Comparison of ENCODE assay signal across 17 cellular contexts in genomic region chr12:90331821-90332220, GRCh38.
DNase-seq lines count a peak whose midpoint lies in the region; FAIRE-seq and TF ChIP-seq lines count a peak whose summit lies in the region.
"Had no signal": no experiment of that assay in that cellular context is flagged by ENCODE, and none has a peak within 500 bp of the region (broad histone marks: within the 10 kb centered on the region; RNA-seq: fewer than 3 reads in every experiment).

No MANE protein-coding gene starts in this region.

- POLR2A ChIA-PET in endothelial cell of umbilical vein (lab: Charles Lee) = no interaction called here

- FAIRE-seq in endothelial cell of umbilical vein (lab: Jason Lieb, UNC) (no peak), HTR-8/SVneo (lab: Jason Lieb, UNC) (no peak)
- FAIRE-seq: A204.1, GM12878, GM19239, H1 had no signal

- H3K9me2 ChIP-seq in neural cell (ENCODE audit: insufficient read depth, low read length) = no peaks in the 10 kb centered on the region

- dilution Hi-C loops in endothelial cell of umbilical vein (cut with MboI; ENCODE audit: extremely low pct_ligation_motif_present, low sequenced_read_pairs) = no loop called here

- no peak overlapping the region for H3K9ac ChIP-seq in endothelial cell of umbilical vein (replicated peaks; ENCODE audit: extremely low read depth, insufficient read depth, low read length)
- no peak overlapping the region for H3K9ac ChIP-seq in neural cell (ENCODE audit: low read length)
- H3K9ac ChIP-seq: BLaER1 had no signal

- no TSS peak for BruUV-seq in endothelial cell of umbilical vein (replicated peaks; lab: Mats Ljungman, UMichigan)

- no peak for TF ChIP-seq CTCF in endothelial cell of umbilical vein (IDR thresholded peaks at IDR 0.05; ENCODE audit: extremely low read depth in 1 of 2, insufficient read depth in 1 of 2, low read depth in 1 of 2, low read length in 2 of 2)
- TF ChIP-seq CTCF in neural cell (IDR thresholded peaks at IDR 0.05; ENCODE audit: poor library complexity, severe bottlenecking) = no peak
- TF ChIP-seq CTCF in adrenal gland (IDR thresholded peaks at IDR 0.05) = no peak

- H4K20me1 ChIP-seq in endothelial cell of umbilical vein (replicated peaks; ENCODE audit: control insufficient read depth, extremely low read depth, insufficient read depth, low read length) (no peaks in the 10 kb centered on the region), neural cell (ENCODE audit: insufficient read depth) (no peaks in the 10 kb centered on the region)
- H4K20me1 ChIP-seq: BLaER1 had no signal

- H2AFZ ChIP-seq in endothelial cell of umbilical vein (ENCODE audit: low read depth, low read length) = no peak overlapping the region
- no peak overlapping the region for H2AFZ ChIP-seq in neural cell (ENCODE audit: low read depth, low read length)

- no peaks in the 10 kb centered on the region for H3K9me3 ChIP-seq in endothelial cell of umbilical vein (replicated peaks; ENCODE audit: control insufficient read depth, insufficient read depth, low read length)
- H3K9me3 ChIP-seq in neural cell (ENCODE audit: low read length) = no peaks in the 10 kb centered on the region
- no peaks in the 10 kb centered on the region for H3K9me3 ChIP-seq in adrenal gland (replicated peaks in 1 of 3)
- H3K9me3 ChIP-seq: BLaER1 had no signal

- H3K36me3 ChIP-seq in endothelial cell of umbilical vein (ENCODE audit: control insufficient read depth in 2 of 2, extremely low read depth in 1 of 2, insufficient read depth in 2 of 2, low read length in 2 of 2) (no peaks in the 10 kb centered on the region), neural cell (ENCODE audit: insufficient read depth, low read length) (no peaks in the 10 kb centered on the region), adrenal gland (replicated peaks in 1 of 2) (no peaks in the 10 kb centered on the region)
- H3K36me3 ChIP-seq: BLaER1 had no signal

- CTCF ChIA-PET in endothelial cell of umbilical vein (lab: Charles Lee) = no interaction called here

- TF ChIP-seq POLR2A in endothelial cell of umbilical vein (IDR thresholded peaks at IDR 0.05; ENCODE audit: low read depth, low read length) (no peak), adrenal gland (IDR thresholded peaks at IDR 0.05) (no peak)

- in situ Hi-C loops in G401 (cut with HindIII; ENCODE audit: low sequenced_read_pairs) = no loop called here

- TF ChIP-seq RAD21 in neural cell (conservative IDR thresholded peaks at IDR 0.05) = no peak

- TF ChIP-seq EP300 in neural cell (conservative IDR thresholded peaks at IDR 0.05; ENCODE audit: poor library complexity, severe bottlenecking) = no peak

- no peak overlapping the region for H3K4me3 ChIP-seq in endothelial cell of umbilical vein (replicated peaks in 1 of 3; ENCODE audit: insufficient read depth in 1 of 3, low read depth in 1 of 3, low read length in 3 of 3)
- no peak overlapping the region for H3K4me3 ChIP-seq in neural cell (ENCODE audit: low read length)
- H3K4me3 ChIP-seq in adrenal gland = no peak overlapping the region
- H3K4me3 ChIP-seq: BLaER1, GM12878 had no signal

- H3K27me3 ChIP-seq in endothelial cell of umbilical vein (ENCODE audit: control insufficient read depth in 2 of 2, insufficient read depth in 2 of 2, low read length in 2 of 2) (no peaks in the 10 kb centered on the region), neural cell (ENCODE audit: insufficient read depth, low read depth, low read length) (no peaks in the 10 kb centered on the region), adrenal gland (no peaks in the 10 kb centered on the region)
- H3K27me3 ChIP-seq: BLaER1 had no signal

- H3K9me1 ChIP-seq in endothelial cell of umbilical vein (replicated peaks; ENCODE audit: control insufficient read depth, extremely low read depth, insufficient read depth, low read length) = no peaks in the 10 kb centered on the region

- H3K27ac ChIP-seq in endothelial cell of umbilical vein (ENCODE audit: insufficient read depth, low read depth, low read length) (peak overlapping the region; percentile 85), neural cell (ENCODE audit: low read length) (no peak overlapping the region), adrenal gland (no peak overlapping the region)
- H3K27ac ChIP-seq: BLaER1 had no signal

- 52 to 76% (median 64%) methylated on average over 1 of the region's 1 CpG for WGBS in adrenal gland, 4 donors

- H3K4me2 ChIP-seq in endothelial cell of umbilical vein (ENCODE audit: insufficient read depth, low read length) (no peak overlapping the region), neural cell (ENCODE audit: low read length) (no peak overlapping the region)
- H3K4me2 ChIP-seq: BLaER1 had no signal

- H3K79me2 ChIP-seq in endothelial cell of umbilical vein (ENCODE audit: control insufficient read depth, insufficient read depth, low read length) (no peaks in the 10 kb centered on the region), neural cell (replicated peaks; ENCODE audit: insufficient read depth, low read length) (no peaks in the 10 kb centered on the region)

- H3K4me1 ChIP-seq in endothelial cell of umbilical vein (ENCODE audit: control insufficient read depth, extremely low read depth, insufficient read depth, low read length) (peaks cover 61% of the 10 kb centered on the region), adrenal gland (replicated peaks in 1 of 2) (no peaks in the 10 kb centered on the region)
- H3K4me1 ChIP-seq: BLaER1 had no signal

- H3F3A ChIP-seq in neural cell (ENCODE audit: insufficient read depth, low read length, poor library complexity, severe bottlenecking) = no peaks in the 10 kb centered on the region

- DNase-seq in G401 (ENCODE audit: low spot score) (peak; percentile 42), NCI-H69 (lab: John Stamatoyannopoulos, UW) (peak; percentile 5), endothelial cell of umbilical vein (ENCODE audit: low read depth, low spot score) (peak; percentile 29), HTR-8/SVneo (ENCODE audit: insufficient read length, low spot score) (no peak), HUDEP-2 (lab: John Stamatoyannopoulos, UW; ENCODE audit: unreplicated experiment in 76 of 76) (no peak), adrenal gland (no peak)
- DNase-seq: AML-193; Calu3; CD8-positive, alpha-beta T cell; DMS79 treated with DMSO at 0.1 percent for 48 hours; H9 had no signal

- intact Hi-C loops in endothelial cell of umbilical vein (cut with micrococcal nuclease) (loop anchor here (2.0 to 10.0 kb wide), 3 partner anchors 39 to 523 kb away; no protein-coding TSS in a partner anchor), adrenal gland (cut with DNase I) (no loop called here)

TF ChIP-seq in endothelial cell of umbilical vein, 7 proteins besides CTCF, POLR2A, EP300 and RAD21:
- TF ChIP-seq GATA2 (IDR thresholded peaks at IDR 0.05; ENCODE audit: insufficient read depth, insufficient read length, low read depth, low read length) (no peak), POLR2AphosphoS5 (IDR thresholded peaks at IDR 0.05; ENCODE audit: insufficient read depth, low read depth, low read length) (no peak), MAX (IDR thresholded peaks at IDR 0.05; ENCODE audit: insufficient read depth, insufficient read length) (no peak), JUN (IDR thresholded peaks at IDR 0.05; ENCODE audit: borderline replicate concordance, insufficient read depth, insufficient read length, low read depth) (no peak), FOS (IDR thresholded peaks at IDR 0.05; ENCODE audit: borderline replicate concordance, insufficient read depth, low read length) (no peak), EZH2 (IDR thresholded peaks at IDR 0.05; ENCODE audit: borderline replicate concordance, low read depth, low read length, severe bottlenecking) (no peak), MYC (IDR thresholded peaks at IDR 0.05; ENCODE audit: low read depth, low read length) (no peak)

TF ChIP-seq in neural cell, 6 proteins besides CTCF, POLR2A, EP300 and RAD21:
- TF ChIP-seq REST (IDR thresholded peaks at IDR 0.05; ENCODE audit: borderline replicate concordance) = peak; percentile 52
- TF ChIP-seq SMC3 (conservative IDR thresholded peaks at IDR 0.05; ENCODE audit: poor library complexity) = no peak

Comparison
In these comparisons a context has a peak if more than half of its experiments do, and no peak if none do; other contexts are left out.
1. DNase-seq: peak in G401 (single experiment), NCI-H69 (single experiment) and endothelial cell of umbilical vein (single experiment); none in HTR-8/SVneo (single experiment), HUDEP-2 (0 of 76) and adrenal gland (0 of 7).